In genomic region chr1:156766288-156767100, GRCh38 we compare ENCODE assay signal across 8 cellular contexts. TPM values are rescaled to one million over a fixed set of nuclear protein-coding genes. Genes with fewer than 3 reads are reported as not detected.
DNase-seq lines count a peak whose midpoint lies in the region; ATAC-seq, FAIRE-seq and TF ChIP-seq lines count a peak whose summit lies in the region.

No MANE protein-coding gene starts in this region.

- CTCF ChIA-PET in K562 (lab: Yijun Ruan, JAX; ENCODE audit: low intra/inter-chr PET ratio), result interaction anchor here (1.0 kb wide), 1 partner anchor 37 kb away, joined by 3 read pairs; no protein-coding TSS in a partner anchor

- BruUV-seq in K562 (replicated peaks; lab: Mats Ljungman, UMichigan), result TSS peak; percentile 91

- H3K9me3 ChIP-seq in BE2C (no peaks in the 10 kb centered on the region), K562 (replicated peaks; ENCODE audit: control insufficient read depth, insufficient read depth, low read depth, low read length) (no peaks in the 10 kb centered on the region)

- no peaks in the 10 kb centered on the region for H3K27me3 Mint-ChIP-seq in osteocyte (ENCODE audit: unreplicated experiment)

- intact Hi-C loops in K562 (cut with micrococcal nuclease), result loop anchor here (1.0 to 2.0 kb wide), 3 partner anchors 16 to 40 kb away; partner anchors contain the start of genes HDGF and MRPL24
- intact Hi-C loops in lower leg skin (cut with DNase I; ENCODE audit: low total_unique reads), result no loop called here

- peak overlapping the region; percentile 98 for H3K4me2 ChIP-seq in K562 (ENCODE audit: insufficient read depth, low read length)

- peak overlapping the region; percentile 89 for H2AFZ ChIP-seq in K562 (ENCODE audit: low read depth, low read length)

- no peak for TF ChIP-seq POLR2A in K562 (conservative IDR thresholded peaks at IDR 0.05)
- no peak for TF ChIP-seq POLR2A in lower leg skin (IDR thresholded peaks at IDR 0.05)

- POLR2A ChIA-PET in K562 (lab: Yijun Ruan, JAX), result interaction anchor here (0.5 to 3.2 kb wide), 18 partner anchors 10 to 104 kb away, joined by 3 to 27 read pairs (median 4); partner anchors contain the start of genes HDGF, ISG20L2, METTL25B and MRPL24

- DNase-seq in BE2C, result no peak
- no peak for DNase-seq in GM19239 (ENCODE audit: insufficient read length, low spot score)
- DNase-seq in K562 (ENCODE audit: extremely low read depth in 1 of 4, low spot score in 3 of 4), result no peak
- peak in 1 of 2 donors; percentile 93 for DNase-seq in lower leg skin (ENCODE audit: low spot score in 2 of 2)
- peak; percentile 15 for DNase-seq in urothelium cell line (ENCODE audit: low spot score)
- DNase-seq in osteocyte (ENCODE audit: extremely low spot score, unreplicated experiment), result no peak
- DNase-seq in iPS-NIHi7 (ENCODE audit: extremely low spot score), result no peak

- peak; percentile 3 for ATAC-seq in HG03565 (IDR thresholded peaks at IDR 0.05; ENCODE audit: unreplicated experiment)
- no peak; the same call in 2 of the 3 replicates for ATAC-seq in K562

- FAIRE-seq in GM19239 (lab: Jason Lieb, UNC), result peak; percentile 8
- FAIRE-seq in K562 (lab: Jason Lieb, UNC), result no peak
- no peak for FAIRE-seq in urothelium cell line (lab: Jason Lieb, UNC)

- peak overlapping the region; percentile 70 for H3K27ac ChIP-seq in K562 (ENCODE audit: extremely low read depth, low read depth, low read length)

- H3K36me3 ChIP-seq in BE2C, result peaks cover 14% of the 10 kb centered on the region
- H3K36me3 ChIP-seq in K562 (ENCODE audit: control insufficient read depth, insufficient read depth, low read length), result peaks cover 18% of the 10 kb centered on the region

- no peaks in the 10 kb centered on the region for H4K20me1 ChIP-seq in K562 (replicated peaks; ENCODE audit: control insufficient read depth, insufficient read depth, low read length)

- in situ Hi-C loops in K562 (cut with MboI), result loop anchor here (5.0 kb wide), 1 partner anchor 39 kb away; the partner anchor contains the start of genes ISG20L2 and METTL25B

- peaks cover 36% of the 10 kb centered on the region for H3K4me1 Mint-ChIP-seq in osteocyte (ENCODE audit: unreplicated experiment)

- peaks cover 55% of the 10 kb centered on the region for H3K79me2 ChIP-seq in K562 (ENCODE audit: control insufficient read depth, insufficient read depth, low read length)

- no peak for TF ChIP-seq CTCF in BE2C (IDR thresholded peaks at IDR 0.05; ENCODE audit: low read depth, low read length)
- no peak for TF ChIP-seq CTCF in K562 (IDR thresholded peaks at IDR 0.05 in 2 of 3, conservative IDR thresholded peaks at IDR 0.05 in 1 of 3; ENCODE audit: insufficient read depth in 2 of 3, low read depth in 1 of 3, low read length in 3 of 3)
- TF ChIP-seq CTCF in lower leg skin (IDR thresholded peaks at IDR 0.05), result no peak
- TF ChIP-seq CTCF in osteocyte (IDR thresholded peaks at IDR 0.05), result no peak

- peak overlapping the region; percentile 86 to 91 for H3K9ac ChIP-seq in K562 (ENCODE audit: insufficient read depth in 1 of 2, low read depth in 2 of 2, low read length in 2 of 2)

- H3K4me1 ChIP-seq in BE2C (peaks cover 5% of the 10 kb centered on the region; the same call in 1 of the 2 replicates), K562 (replicated peaks in 1 of 2; ENCODE audit: control insufficient read depth in 2 of 2, insufficient read depth in 2 of 2, low read length in 2 of 2) (peaks cover 17 to 18% of the 10 kb centered on the region in 2 experiments; a peak in 3 of 5 replicates)

- H3K4me3 ChIP-seq in BE2C (ENCODE audit: low read depth, low read length), result peak overlapping the region; percentile 98
- peak overlapping the region; percentile 46 for H3K4me3 ChIP-seq in K562
- H3K4me3 ChIP-seq in lower leg skin (ENCODE audit: low read depth, poor library complexity, severe bottlenecking), result peak overlapping the region; percentile 34

- no peak; a peak in 1 of 4 replicates for TF ChIP-seq RAD21 in K562 (CRISPR knock-in tag; conservative IDR thresholded peaks at IDR 0.05 in 1 of 2, IDR thresholded peaks at IDR 0.05 in 1 of 2)

- no peak overlapping the region for H3K4me3 Mint-ChIP-seq in osteocyte (ENCODE audit: unreplicated experiment)

- no peak overlapping the region for H3K27ac Mint-ChIP-seq in osteocyte (ENCODE audit: unreplicated experiment)

- H3K27me3 ChIP-seq in BE2C (no peaks in the 10 kb centered on the region), K562 (ENCODE audit: control insufficient read depth in 2 of 2, insufficient read depth in 2 of 2, low read length in 2 of 2) (no peaks in the 10 kb centered on the region)

- peaks cover 3% of the 10 kb centered on the region for H3K36me3 Mint-ChIP-seq in osteocyte (ENCODE audit: unreplicated experiment)

- no peak for TF ChIP-seq EP300 in K562 (IDR thresholded peaks at IDR 0.05; ENCODE audit: low read length)

- H3K9me1 ChIP-seq in K562 (ENCODE audit: control insufficient read depth, insufficient read depth, low read length), result no peaks in the 10 kb centered on the region

- 11% methylated on average over 14 of the region's 14 CpGs for WGBS in K562 (ENCODE audit: insufficient coverage, low coverage, missing lambda C conversion rate)
- WGBS in lower leg skin, 2 donors, result 7 to 12% methylated on average over 14 of the region's 14 CpGs

- H3K9me3 Mint-ChIP-seq in osteocyte (ENCODE audit: unreplicated experiment), result no peaks in the 10 kb centered on the region

RNA-seq across cellular contexts. Expression of gene PRCC, which starts 0.8 kb away (rescaled TPM):
- polyA plus RNA-seq in BE2C (2012; ENCODE audit: insufficient read depth, insufficient read length, low read depth), result 319 TPM
- 111 and 116 TPM in 2 replicates for total RNA-seq in K562 (2011; cell fraction: chromatin; rRNA removed; ENCODE audit: low replicate concordance)
- 71.5 and 89.1 TPM in 2 replicates for total RNA-seq in K562 (2011; cell fraction: nucleolus; rRNA removed)
- 86.8 and 90.6 TPM in 2 replicates for total RNA-seq in K562 (2011; cell fraction: nucleoplasm; rRNA removed)
- 51.0 and 86.2 TPM in 2 replicates for total RNA-seq in K562 (2014; rRNA removed)
- total RNA-seq in K562 (2014; rRNA removed; fragmentation: Illumina TruSeq; extraction: Trizol), result 32.1 and 35.1 TPM in 2 replicates
- total RNA-seq in K562 (2015; rRNA removed; fragmentation: Illumina TruSeq; extraction: Trizol), result 35.8 and 41.1 TPM in 2 replicates
- total RNA-seq in K562 (2021), result 85.3 and 89.5 TPM in 2 replicates
- 38.8 and 70.2 TPM in 2 replicates for polyA plus RNA-seq in K562 (2011; rRNA removed)
- 75.7 and 85.5 TPM in 2 replicates for polyA plus RNA-seq in K562 (2011; cell fraction: cytosol; rRNA removed)
- polyA plus RNA-seq in K562 (2011; cell fraction: nucleus; rRNA removed), result 64.3 and 89.5 TPM in 2 replicates
- polyA plus RNA-seq in K562 (2012), result 58.6 and 81.0 TPM in 2 replicates
- polyA plus RNA-seq in K562 (2014; fragmentation: Illumina TruSeq; extraction: Trizol), result 133 and 201 TPM in 2 replicates
- polyA plus RNA-seq in K562 (2014; fragmentation: Nextera tagmentation; extraction: Ambion mirVana), result 10 to 100 TPM; 23.9 to 25.5 TPM
- 53.6 and 68.0 TPM in 2 replicates for polyA plus RNA-seq in K562 (2014; rRNA removed)
- 66.4 and 76.9 TPM in 2 replicates for polyA minus RNA-seq in K562 (2011; rRNA and poly(A)+ RNA removed)
- 41.1 and 58.4 TPM in 2 replicates for polyA minus RNA-seq in K562 (2011; cell fraction: cytosol; rRNA and poly(A)+ RNA removed)
- polyA minus RNA-seq in K562 (2011; cell fraction: nucleus; rRNA and poly(A)+ RNA removed), result 21.8 and 33.0 TPM in 2 replicates
- 10 to 100 TPM; 35.4 to 45.6 (median 38.8) TPM for total RNA-seq in lower leg skin
- total RNA-seq in osteocyte, result 71.1 and 85.4 TPM in 2 replicates

RNA-seq across cellular contexts. Expression of gene HDGF, which starts 15.0 kb away (rescaled TPM):
- 264 TPM for polyA plus RNA-seq in BE2C (2012; ENCODE audit: insufficient read depth, insufficient read length, low read depth)
- 54.5 and 99.5 TPM in 2 replicates for total RNA-seq in K562 (2011; cell fraction: chromatin; rRNA removed; ENCODE audit: low replicate concordance)
- 73.4 and 78.6 TPM in 2 replicates for total RNA-seq in K562 (2011; cell fraction: nucleolus; rRNA removed)
- total RNA-seq in K562 (2011; cell fraction: nucleoplasm; rRNA removed), result 87.7 and 114 TPM in 2 replicates
- total RNA-seq in K562 (2014; rRNA removed), result 470 and 501 TPM in 2 replicates
- total RNA-seq in K562 (2014; rRNA removed; fragmentation: Illumina TruSeq; extraction: Trizol), result 400 and 403 TPM in 2 replicates
- total RNA-seq in K562 (2015; rRNA removed; fragmentation: Illumina TruSeq; extraction: Trizol), result 392 and 404 TPM in 2 replicates
- 390 and 425 TPM in 2 replicates for total RNA-seq in K562 (2021)
- polyA plus RNA-seq in K562 (2011; rRNA removed), result 224 and 310 TPM in 2 replicates
- polyA plus RNA-seq in K562 (2011; cell fraction: cytosol; rRNA removed), result 174 and 175 TPM in 2 replicates
- 182 and 185 TPM in 2 replicates for polyA plus RNA-seq in K562 (2011; cell fraction: nucleus; rRNA removed)
- polyA plus RNA-seq in K562 (2012), result 190 and 267 TPM in 2 replicates
- 507 and 601 TPM in 2 replicates for polyA plus RNA-seq in K562 (2014; fragmentation: Illumina TruSeq; extraction: Trizol)
- polyA plus RNA-seq in K562 (2014; fragmentation: Nextera tagmentation; extraction: Ambion mirVana), result 10 to 100 TPM; 38.8 to 41.8 TPM
- 358 and 372 TPM in 2 replicates for polyA plus RNA-seq in K562 (2014; rRNA removed)
- polyA minus RNA-seq in K562 (2011; rRNA and poly(A)+ RNA removed), result 142 and 177 TPM in 2 replicates
- polyA minus RNA-seq in K562 (2011; cell fraction: cytosol; rRNA and poly(A)+ RNA removed), result 120 and 140 TPM in 2 replicates
- 33.7 and 57.2 TPM in 2 replicates for polyA minus RNA-seq in K562 (2011; cell fraction: nucleus; rRNA and poly(A)+ RNA removed)
- 100 to 1,000 TPM; 210 to 233 (median 222) TPM for total RNA-seq in lower leg skin
- 213 and 219 TPM in 2 replicates for total RNA-seq in osteocyte

RNA-seq across cellular contexts. Expression of gene MRPL24, which starts 25.6 kb away (rescaled TPM):
- polyA plus RNA-seq in BE2C (2012; ENCODE audit: insufficient read depth, insufficient read length, low read depth), result 264 TPM
- total RNA-seq in K562 (2011; cell fraction: chromatin; rRNA removed; ENCODE audit: low replicate concordance), result 8.3 and 22.8 TPM in 2 replicates
- total RNA-seq in K562 (2011; cell fraction: nucleolus; rRNA removed), result 18.7 and 20.3 TPM in 2 replicates
- total RNA-seq in K562 (2011; cell fraction: nucleoplasm; rRNA removed), result 15.8 and 16.2 TPM in 2 replicates
- total RNA-seq in K562 (2014; rRNA removed) (103 and 134 TPM in 2 replicates), K562 (2014; rRNA removed; fragmentation: Illumina TruSeq; extraction: Trizol) (91.6 and 91.8 TPM in 2 replicates), K562 (2015; rRNA removed; fragmentation: Illumina TruSeq; extraction: Trizol) (105 and 113 TPM in 2 replicates), K562 (2021) (74.0 and 74.3 TPM in 2 replicates), lower leg skin (10 to 100 TPM; 34.0 to 44.9 (median 41.5) TPM), osteocyte (52.6 and 55.8 TPM in 2 replicates)
- polyA plus RNA-seq in K562 (2011; rRNA removed) (97.5 and 101 TPM in 2 replicates), K562 (2014; fragmentation: Illumina TruSeq; extraction: Trizol) (153 and 163 TPM in 2 replicates), K562 (2014; fragmentation: Nextera tagmentation; extraction: Ambion mirVana) (100 to 1,000 TPM; 206 to 267 TPM), K562 (2014; rRNA removed) (115 and 141 TPM in 2 replicates)
- 66.6 and 77.0 TPM in 2 replicates for polyA plus RNA-seq in K562 (2011; cell fraction: cytosol; rRNA removed)
- 59.6 and 61.8 TPM in 2 replicates for polyA plus RNA-seq in K562 (2011; cell fraction: nucleus; rRNA removed)
- polyA plus RNA-seq in K562 (2012), result 90.5 and 117 TPM in 2 replicates
- polyA minus RNA-seq in K562 (2011; rRNA and poly(A)+ RNA removed), result 43.9 and 56.9 TPM in 2 replicates
- 23.8 and 27.5 TPM in 2 replicates for polyA minus RNA-seq in K562 (2011; cell fraction: cytosol; rRNA and poly(A)+ RNA removed)
- polyA minus RNA-seq in K562 (2011; cell fraction: nucleus; rRNA and poly(A)+ RNA removed), result 9.4 and 12.0 TPM in 2 replicates

RNA-seq across cellular contexts. Expression of gene ISG20L2, which starts 37.9 kb away (rescaled TPM):
- polyA plus RNA-seq in BE2C (2012; ENCODE audit: insufficient read depth, insufficient read length, low read depth), result 100 TPM
- 62.5 and 90.4 TPM in 2 replicates for total RNA-seq in K562 (2011; cell fraction: chromatin; rRNA removed; ENCODE audit: low replicate concordance)
- 49.1 and 64.9 TPM in 2 replicates for total RNA-seq in K562 (2011; cell fraction: nucleolus; rRNA removed)
- 55.7 and 64.4 TPM in 2 replicates for total RNA-seq in K562 (2011; cell fraction: nucleoplasm; rRNA removed)
- total RNA-seq in K562 (2014; rRNA removed) (34.3 and 40.7 TPM in 2 replicates), K562 (2014; rRNA removed; fragmentation: Illumina TruSeq; extraction: Trizol) (57.7 and 59.6 TPM in 2 replicates), K562 (2015; rRNA removed; fragmentation: Illumina TruSeq; extraction: Trizol) (52.6 and 53.3 TPM in 2 replicates), K562 (2021) (46.3 and 50.3 TPM in 2 replicates), lower leg skin (10 to 100 TPM; 13.4 to 21.4 (median 16.7) TPM), osteocyte (33.0 and 37.7 TPM in 2 replicates)
- polyA plus RNA-seq in K562 (2011; rRNA removed) (59.5 and 63.8 TPM in 2 replicates), K562 (2014; fragmentation: Illumina TruSeq; extraction: Trizol) (100 and 130 TPM in 2 replicates), K562 (2014; fragmentation: Nextera tagmentation; extraction: Ambion mirVana) (10 to 100 TPM; 21.3 to 50.3 TPM), K562 (2014; rRNA removed) (41.5 and 50.9 TPM in 2 replicates)
- polyA plus RNA-seq in K562 (2011; cell fraction: cytosol; rRNA removed), result 60.2 and 77.5 TPM in 2 replicates
- polyA plus RNA-seq in K562 (2011; cell fraction: nucleus; rRNA removed), result 23.1 and 28.0 TPM in 2 replicates
- 45.7 and 45.9 TPM in 2 replicates for polyA plus RNA-seq in K562 (2012)
- polyA minus RNA-seq in K562 (2011; rRNA and poly(A)+ RNA removed), result 52.8 and 62.8 TPM in 2 replicates
- polyA minus RNA-seq in K562 (2011; cell fraction: cytosol; rRNA and poly(A)+ RNA removed), result 23.6 and 28.9 TPM in 2 replicates
- polyA minus RNA-seq in K562 (2011; cell fraction: nucleus; rRNA and poly(A)+ RNA removed), result 21.1 and 35.4 TPM in 2 replicates

RNA-seq across cellular contexts. Expression of gene METTL25B, which starts 38.2 kb away (rescaled TPM):
- polyA plus RNA-seq in BE2C (2012; ENCODE audit: insufficient read depth, insufficient read length, low read depth), result 47.1 TPM
- 50.1 and 117 TPM in 2 replicates for total RNA-seq in K562 (2011; cell fraction: chromatin; rRNA removed; ENCODE audit: low replicate concordance)
- 103 and 114 TPM in 2 replicates for total RNA-seq in K562 (2011; cell fraction: nucleolus; rRNA removed)
- total RNA-seq in K562 (2011; cell fraction: nucleoplasm; rRNA removed), result 74.6 and 83.1 TPM in 2 replicates
- total RNA-seq in K562 (2014; rRNA removed) (33.1 and 39.1 TPM in 2 replicates), K562 (2014; rRNA removed; fragmentation: Illumina TruSeq; extraction: Trizol) (17.8 and 26.3 TPM in 2 replicates), K562 (2015; rRNA removed; fragmentation: Illumina TruSeq; extraction: Trizol) (27.0 and 30.3 TPM in 2 replicates), K562 (2021) (46.3 and 48.3 TPM in 2 replicates), lower leg skin (10 to 100 TPM; 20.3 to 39.0 (median 28.2) TPM), osteocyte (21.3 and 24.1 TPM in 2 replicates)
- polyA plus RNA-seq in K562 (2011; rRNA removed) (37.1 and 46.1 TPM in 2 replicates), K562 (2014; fragmentation: Illumina TruSeq; extraction: Trizol) (33.9 and 37.7 TPM in 2 replicates), K562 (2014; fragmentation: Nextera tagmentation; extraction: Ambion mirVana) (10 to 100 TPM in 1 of 2 experiments, 1 to 10 TPM in 1; 7.7 to 13.2 TPM), K562 (2014; rRNA removed) (41.8 and 57.4 TPM in 2 replicates)
- polyA plus RNA-seq in K562 (2011; cell fraction: cytosol; rRNA removed), result 44.7 and 53.0 TPM in 2 replicates
- 79.3 and 98.8 TPM in 2 replicates for polyA plus RNA-seq in K562 (2011; cell fraction: nucleus; rRNA removed)
- 34.9 and 66.4 TPM in 2 replicates for polyA plus RNA-seq in K562 (2012)
- polyA minus RNA-seq in K562 (2011; rRNA and poly(A)+ RNA removed), result 17.4 and 21.8 TPM in 2 replicates
- 20.6 and 27.1 TPM in 2 replicates for polyA minus RNA-seq in K562 (2011; cell fraction: cytosol; rRNA and poly(A)+ RNA removed)
- polyA minus RNA-seq in K562 (2011; cell fraction: nucleus; rRNA and poly(A)+ RNA removed), result 25.0 and 34.1 TPM in 2 replicates

Comparison
In these comparisons a context has a peak if more than half of its experiments do, and no peak if none do; other contexts are left out.
1. H3K4me3 ChIP-seq: peak in every context shown above with its lines; median percentile 98 in BE2C; 46 in K562; 34 in lower leg skin.